Comparison of ENCODE assay signal across 8 cellular contexts in the genomic region with DNA sequence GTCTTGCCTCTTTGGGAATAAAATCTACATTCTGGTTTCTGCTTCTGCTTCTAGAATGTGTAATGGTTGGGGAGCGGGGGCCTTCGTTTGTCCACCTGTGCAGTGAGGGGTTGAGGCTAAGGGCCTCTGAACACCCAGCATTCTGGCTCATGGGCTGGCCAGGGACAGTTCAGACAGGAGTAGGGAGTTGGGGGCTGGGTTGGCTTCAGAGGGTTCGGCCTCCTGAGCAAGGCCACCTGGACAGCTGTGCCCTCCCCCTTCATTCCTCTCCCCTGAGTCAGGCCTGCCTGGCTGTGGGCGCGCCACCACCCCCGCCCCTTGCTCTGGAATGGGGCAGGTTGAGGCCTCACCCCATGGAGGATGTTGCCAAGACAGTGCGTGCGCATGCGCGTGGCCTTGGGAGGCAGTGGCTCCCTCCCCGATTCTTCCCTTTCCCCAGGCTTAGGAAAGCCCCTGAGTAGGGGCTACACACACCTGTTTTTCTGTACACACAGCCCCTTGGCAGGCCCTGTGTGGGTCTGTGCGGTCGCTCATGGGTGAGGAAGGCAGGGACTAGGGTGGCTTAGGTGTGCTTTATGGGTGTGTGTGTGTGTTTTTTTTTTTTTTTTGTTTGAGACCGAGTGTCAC. TPM values are rescaled to one million over a fixed set of nuclear protein-coding genes. Genes with fewer than 3 reads are reported as not detected.
DNase-seq lines count a peak whose midpoint lies in the region; ATAC-seq and TF ChIP-seq lines count a peak whose summit lies in the region.

No MANE protein-coding gene starts in this region.

- POLR2A ChIA-PET in CD4-positive, alpha-beta T cell (lab: Charles Lee), result no interaction called here

- H3K9ac ChIP-seq in endodermal cell (ENCODE audit: extremely low read depth, low read length, poor library complexity, severe bottlenecking) (peak overlapping the region; percentile 64), mucosa of stomach (ENCODE audit: low read length) (peak overlapping the region; percentile 82)

- no peaks in the 10 kb centered on the region for H3K9me3 Mint-ChIP-seq in CD4-positive, alpha-beta T cell
- H3K9me3 Mint-ChIP-seq in endodermal cell, result no peaks in the 10 kb centered on the region

- TF ChIP-seq RAD21 in Ishikawa (IDR thresholded peaks at IDR 0.05; ENCODE audit: low read depth), result peak; percentile 36; the same call in 1 of the 2 replicates

- H3K36me3 ChIP-seq in endodermal cell (ENCODE audit: control insufficient read depth, insufficient read depth, low read length) (peaks cover 8% of the 10 kb centered on the region), mucosa of stomach (ENCODE audit: control insufficient read depth, insufficient read depth, low read length) (no peaks in the 10 kb centered on the region), WERI-Rb-1 (no peaks in the 10 kb centered on the region; the same call in 1 of the 2 replicates)

- intact Hi-C loops in CD4-positive, alpha-beta T cell (cut with DNase I, micrococcal nuclease), result no loop called here

- peak; percentile 94 for TF ChIP-seq EP300 in Ishikawa (IDR thresholded peaks at IDR 0.05; ENCODE audit: borderline replicate concordance)

- peak overlapping the region; percentile 35 for H3K27ac Mint-ChIP-seq in CD4-positive, alpha-beta T cell
- peak overlapping the region; percentile 92 for H3K27ac Mint-ChIP-seq in endodermal cell

- no peaks in the 10 kb centered on the region for H3K36me3 Mint-ChIP-seq in CD4-positive, alpha-beta T cell (ENCODE audit: low read depth)
- peaks cover 15% of the 10 kb centered on the region for H3K36me3 Mint-ChIP-seq in endodermal cell (ENCODE audit: low read depth)

- H3K4me3 ChIP-seq in endodermal cell (ENCODE audit: low read length) (peak overlapping the region; percentile 60), mucosa of stomach (ENCODE audit: low read length) (peak overlapping the region; percentile 31), WERI-Rb-1 (ENCODE audit: low read depth, low read length) (no peak overlapping the region)

- H3K4me3 Mint-ChIP-seq in CD4-positive, alpha-beta T cell, result no peak overlapping the region
- H3K4me3 Mint-ChIP-seq in endodermal cell, result peak overlapping the region; percentile 32

- H3K4me1 ChIP-seq in endodermal cell (ENCODE audit: control insufficient read depth, insufficient read depth, low read length) (peaks cover 44% of the 10 kb centered on the region), mucosa of stomach (ENCODE audit: control insufficient read depth, insufficient read depth, low read length) (peaks cover 80% of the 10 kb centered on the region)

- 18 to 38% methylated on average over 4 to 14 of the region's 14 CpGs for WGBS in endodermal cell (ENCODE audit: insufficient coverage in 1 of 2, insufficient read length in 1 of 2), 2 experiments

- CTCF ChIA-PET in CD4-positive, alpha-beta T cell (lab: Charles Lee), result interaction anchor here (1.3 kb wide), 1 partner anchor 48 kb away, joined by 5 read pairs; no protein-coding TSS in a partner anchor

- no peaks in the 10 kb centered on the region for H3K27me3 Mint-ChIP-seq in CD4-positive, alpha-beta T cell
- no peaks in the 10 kb centered on the region for H3K27me3 Mint-ChIP-seq in endodermal cell (ENCODE audit: insufficient read depth)

- H3K27ac ChIP-seq in CD4-positive, alpha-beta T cell (ENCODE audit: low read depth, low read length), result no peak overlapping the region
- H3K27ac ChIP-seq in endodermal cell (ENCODE audit: low read depth, low read length) (peak overlapping the region; percentile 42), WERI-Rb-1 (no peak overlapping the region)

- H3K9me3 ChIP-seq in CD4-positive, alpha-beta T cell (ENCODE audit: control insufficient read depth, low read length), result no peaks in the 10 kb centered on the region
- no peaks in the 10 kb centered on the region for H3K9me3 ChIP-seq in endodermal cell (ENCODE audit: control insufficient read depth, low read length)
- H3K9me3 ChIP-seq in mucosa of stomach (ENCODE audit: control insufficient read depth, low read length), result no peaks in the 10 kb centered on the region
- no peaks in the 10 kb centered on the region for H3K9me3 ChIP-seq in WERI-Rb-1 (ENCODE audit: severe bottlenecking)

- no peak for DNase-seq in CD4-positive, alpha-beta T cell
- DNase-seq in endodermal cell, result peak; percentile 99
- no peak for DNase-seq in WERI-Rb-1
- no peak for DNase-seq in NK-92 treated with Interleukin-12 subunit alpha and Interleukin-12 subunit beta, amount 100 ng/mL, for 24 hours (lab: John Stamatoyannopoulos, UW)

- no peak for TF ChIP-seq CTCF in CD4-positive, alpha-beta T cell (IDR thresholded peaks at IDR 0.05)
- TF ChIP-seq CTCF in endodermal cell (conservative IDR thresholded peaks at IDR 0.05), result no peak
- TF ChIP-seq CTCF in WERI-Rb-1 (IDR thresholded peaks at IDR 0.05; ENCODE audit: low read depth, low read length), result no peak

- no peaks in the 10 kb centered on the region for H3K27me3 ChIP-seq in CD4-positive, alpha-beta T cell (ENCODE audit: control insufficient read depth, insufficient read depth, low read length)
- H3K27me3 ChIP-seq in endodermal cell (ENCODE audit: control insufficient read depth, insufficient read depth, low read length, poor library complexity, severe bottlenecking) (no peaks in the 10 kb centered on the region), mucosa of stomach (ENCODE audit: control insufficient read depth, insufficient read depth, low read length) (no peaks in the 10 kb centered on the region), WERI-Rb-1 (ENCODE audit: insufficient read depth, low read depth, severe bottlenecking) (no peaks in the 10 kb centered on the region)

- peak; percentile 34 for ATAC-seq in CD4-positive, alpha-beta T cell (ENCODE audit: poor library complexity)
- ATAC-seq in GM18502 (IDR thresholded peaks at IDR 0.05; ENCODE audit: poor library complexity, unreplicated experiment) (no peak), GM19463 (IDR thresholded peaks at IDR 0.05; ENCODE audit: unreplicated experiment) (no peak)

- peaks cover 34% of the 10 kb centered on the region for H3K4me1 Mint-ChIP-seq in CD4-positive, alpha-beta T cell (ENCODE audit: low read depth)
- H3K4me1 Mint-ChIP-seq in endodermal cell, result peaks cover 70% of the 10 kb centered on the region

TF ChIP-seq in Ishikawa, 13 proteins besides CTCF, POLR2A, EP300 and RAD21 (continues in another document):
- TF ChIP-seq TAF1 (IDR thresholded peaks at IDR 0.05; ENCODE audit: low read depth), result peak; percentile 14; the same call in 1 of the 2 replicates
- TF ChIP-seq, protein P1, sequence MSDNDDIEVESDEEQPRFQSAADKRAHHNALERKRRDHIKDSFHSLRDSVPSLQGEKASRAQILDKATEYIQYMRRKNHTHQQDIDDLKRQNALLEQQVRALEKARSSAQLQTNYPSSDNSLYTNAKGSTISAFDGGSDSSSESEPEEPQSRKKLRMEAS (IDR thresholded peaks at IDR 0.05), result peak; percentile 72
- TF ChIP-seq ZBTB7A (IDR thresholded peaks at IDR 0.05; ENCODE audit: low read depth), result no peak; the same call in 1 of the 2 replicates
- no peak; the same call in 1 of the 2 replicates for TF ChIP-seq CREB1 (IDR thresholded peaks at IDR 0.05; ENCODE audit: low read depth)
- peak; percentile 94 for TF ChIP-seq EGR1 (IDR thresholded peaks at IDR 0.05)
- TF ChIP-seq FOXM1 (IDR thresholded peaks at IDR 0.05; ENCODE audit: borderline replicate concordance, low read depth), result peak; percentile 71; the same call in 1 of the 2 replicates
- TF ChIP-seq NFIC (IDR thresholded peaks at IDR 0.05), result peak; percentile 84
- TF ChIP-seq TCF12 (IDR thresholded peaks at IDR 0.05; ENCODE audit: low read depth), result peak; percentile 98
- TF ChIP-seq, protein P2, sequence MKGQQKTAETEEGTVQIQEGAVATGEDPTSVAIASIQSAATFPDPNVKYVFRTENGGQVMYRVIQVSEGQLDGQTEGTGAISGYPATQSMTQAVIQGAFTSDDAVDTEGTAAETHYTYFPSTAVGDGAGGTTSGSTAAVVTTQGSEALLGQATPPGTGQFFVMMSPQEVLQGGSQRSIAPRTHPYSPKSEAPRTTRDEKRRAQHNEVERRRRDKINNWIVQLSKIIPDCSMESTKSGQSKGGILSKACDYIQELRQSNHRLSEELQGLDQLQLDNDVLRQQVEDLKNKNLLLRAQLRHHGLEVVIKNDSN (IDR thresholded peaks at IDR 0.05), result peak; percentile 47
- peak; percentile 27; the same call in 1 of the 2 replicates for TF ChIP-seq CEBPB (IDR thresholded peaks at IDR 0.05)
- TF ChIP-seq YY1 (IDR thresholded peaks at IDR 0.05; ENCODE audit: low read depth), result peak; percentile 70; the same call in 1 of the 2 replicates
- TF ChIP-seq TEAD4 (IDR thresholded peaks at IDR 0.05), result peak; percentile 98

RNA-seq across cellular contexts. Expression of a gene that starts 57.0 kb away (rescaled TPM):
- 10 to 100 TPM; 67.6 to 73.2 TPM for total RNA-seq in CD4-positive, alpha-beta T cell
- 100 to 1,000 TPM; 141 to 154 TPM for total RNA-seq in endodermal cell
- 120 TPM for polyA plus RNA-seq in endodermal cell (2013, experiment 1 of 2)
- polyA plus RNA-seq in endodermal cell (2013, experiment 2 of 2), result 113 TPM

RNA-seq across cellular contexts. Expression of a gene that starts 57.3 kb away (rescaled TPM):
- total RNA-seq in CD4-positive, alpha-beta T cell, result 10 to 100 TPM; 18.8 to 21.6 TPM
- total RNA-seq in endodermal cell, result 100 to 1,000 TPM in 1 of 2 donors, 10 to 100 TPM in 1; 91.4 to 112 TPM
- 39.8 TPM for polyA plus RNA-seq in endodermal cell (2013, experiment 1 of 2)
- 37.9 TPM for polyA plus RNA-seq in endodermal cell (2013, experiment 2 of 2)

RNA-seq across cellular contexts. Expression of a gene that starts 57.5 kb away (rescaled TPM):
- total RNA-seq in CD4-positive, alpha-beta T cell, result not detected
- under 1 TPM in 1 of 2 donors, not detected in 1; 0.18 TPM for total RNA-seq in endodermal cell
- 0.32 TPM for polyA plus RNA-seq in endodermal cell (2013, experiment 1 of 2)
- 0.37 TPM for polyA plus RNA-seq in endodermal cell (2013, experiment 2 of 2)

Comparison
In these comparisons a context has a peak if more than half of its experiments do, and no peak if none do; other contexts are left out.
1. RNA of a gene that starts 57.3 kb away (total RNA-seq): 91.4 to 112 TPM in endodermal cell; 18.8 to 21.6 TPM in CD4-positive, alpha-beta T cell; every median in the first group is over 4 times any median in the second.